In genomic region chr7:143380646-143381426, GRCh38 we compare ENCODE assay signal across 1 cellular context.
TF ChIP-seq lines count a peak whose summit lies in the region.

ZYX (plus strand) TSS chr7:143381345; CDS start chr7:143381572, 227 bp downstream.

TF ChIP-seq in HepG2, 621 proteins besides CTCF, POLR2A, EP300 and RAD21 (continued from another document and continues in another):
- peak; percentile 94 for TF ChIP-seq UBTF (CRISPR knock-in tag; IDR thresholded peaks at IDR 0.05)
- TF ChIP-seq KDM6A (CRISPR knock-in tag; IDR thresholded peaks at IDR 0.05; ENCODE audit: low read depth), result no peak
- TF ChIP-seq DRAP1 (CRISPR knock-in tag; IDR thresholded peaks at IDR 0.05), result no peak
- peak; percentile 58; the same call in 1 of the 2 replicates for TF ChIP-seq TFAP4 (IDR thresholded peaks at IDR 0.05; ENCODE audit: borderline replicate concordance, low read depth)
- TF ChIP-seq MYC (CRISPR knock-in tag; IDR thresholded peaks at IDR 0.05; ENCODE audit: borderline replicate concordance), result 0 out of 2 replicates have a peak, but pooled peaks have one; percentile 17
- no peak for TF ChIP-seq DNMT3B (CRISPR knock-in tag; conservative IDR thresholded peaks at IDR 0.05)
- no peak; the same call in 1 of the 2 replicates for TF ChIP-seq TCF7 (IDR thresholded peaks at IDR 0.05; ENCODE audit: low read depth)
- TF ChIP-seq ZNF280B (CRISPR knock-in tag; IDR thresholded peaks at IDR 0.05; ENCODE audit: borderline replicate concordance), result peak; percentile 61; the same call in 1 of the 2 replicates
- TF ChIP-seq MED8 (CRISPR knock-in tag; IDR thresholded peaks at IDR 0.05; ENCODE audit: insufficient replicate concordance), result no peak
- peak; percentile 33 for TF ChIP-seq PAXIP1 (CRISPR knock-in tag; conservative IDR thresholded peaks at IDR 0.05)
- peak; percentile 72; the same call in 1 of the 2 replicates for TF ChIP-seq ETV5 (CRISPR knock-in tag; IDR thresholded peaks at IDR 0.05; ENCODE audit: borderline replicate concordance)
- no peak for TF ChIP-seq PLSCR1 (CRISPR knock-in tag; IDR thresholded peaks at IDR 0.05; ENCODE audit: borderline replicate concordance)
- 0 out of 2 replicates have a peak, but pooled peaks have one; percentile 33 for TF ChIP-seq FLYWCH1 (CRISPR knock-in tag; IDR thresholded peaks at IDR 0.05)
- TF ChIP-seq MTERF4 (CRISPR knock-in tag; IDR thresholded peaks at IDR 0.05), result 0 out of 2 replicates have a peak, but pooled peaks have one; percentile 58
- TF ChIP-seq JUNB (CRISPR knock-in tag; IDR thresholded peaks at IDR 0.05; ENCODE audit: borderline replicate concordance), result peak; percentile 37; the same call in 1 of the 2 replicates
- peak; percentile 78 for TF ChIP-seq ZNF501 (CRISPR knock-in tag; IDR thresholded peaks at IDR 0.05)
- TF ChIP-seq SOX13 (IDR thresholded peaks at IDR 0.05), result no peak
- peak in 1 of 2 experiments; percentile 12; a peak in 1 of 4 replicates for TF ChIP-seq SOX13 (CRISPR knock-in tag; conservative IDR thresholded peaks at IDR 0.05 in 1 of 2, IDR thresholded peaks at IDR 0.05 in 1 of 2)
- TF ChIP-seq RFXAP (CRISPR knock-in tag; IDR thresholded peaks at IDR 0.05; ENCODE audit: borderline replicate concordance), result no peak
- peak; percentile 54; the same call in 1 of the 2 replicates for TF ChIP-seq ZNF451 (CRISPR knock-in tag; IDR thresholded peaks at IDR 0.05)
- peak; percentile 61; the same call in 1 of the 2 replicates for TF ChIP-seq ZNF350 (CRISPR knock-in tag; IDR thresholded peaks at IDR 0.05; ENCODE audit: borderline replicate concordance, low read depth)
- peak; percentile 4; the same call in 1 of the 3 replicates for TF ChIP-seq MXI1 (IDR thresholded peaks at IDR 0.05; ENCODE audit: borderline replicate concordance, low read depth, low read length)
- TF ChIP-seq SNAPC2 (CRISPR knock-in tag; IDR thresholded peaks at IDR 0.05), result 0 out of 2 replicates have a peak, but pooled peaks have one; percentile 25
- TF ChIP-seq MXD1 (CRISPR knock-in tag; IDR thresholded peaks at IDR 0.05), result peak; percentile 30; the same call in 1 of the 2 replicates
- TF ChIP-seq MEIS2 (CRISPR knock-in tag; IDR thresholded peaks at IDR 0.05), result peak; percentile 53; the same call in 1 of the 2 replicates
- no peak for TF ChIP-seq ZNF713 (CRISPR knock-in tag; IDR thresholded peaks at IDR 0.05)
- peak; percentile 68 for TF ChIP-seq ZFY (CRISPR knock-in tag; IDR thresholded peaks at IDR 0.05)
- TF ChIP-seq ELF3 (CRISPR knock-in tag; IDR thresholded peaks at IDR 0.05), result peak; percentile 32; the same call in 1 of the 2 replicates
- peak; percentile 62; the same call in 1 of the 2 replicates for TF ChIP-seq HIVEP1 (CRISPR knock-in tag; IDR thresholded peaks at IDR 0.05)
- TF ChIP-seq XRCC5 (optimal IDR thresholded peaks at IDR 0.05; ENCODE audit: low read length), result peak; percentile 13
- 0 out of 2 replicates have a peak, but pooled peaks have one; percentile 42 for TF ChIP-seq TARDBP (CRISPR knock-in tag; IDR thresholded peaks at IDR 0.05)
- TF ChIP-seq POGK (CRISPR knock-in tag; conservative IDR thresholded peaks at IDR 0.05), result peak; percentile 66
- 0 out of 2 replicates have a peak, but pooled peaks have one; percentile 3 for TF ChIP-seq RXRB (CRISPR knock-in tag; IDR thresholded peaks at IDR 0.05; ENCODE audit: borderline replicate concordance)
- peak; percentile 76; the same call in 1 of the 2 replicates for TF ChIP-seq CSRNP1 (CRISPR knock-in tag; IDR thresholded peaks at IDR 0.05)
- peak; percentile 76; the same call in 1 of the 2 replicates for TF ChIP-seq ZFP91 (CRISPR knock-in tag; IDR thresholded peaks at IDR 0.05; ENCODE audit: borderline replicate concordance)
- peak; percentile 69 for TF ChIP-seq POLR2G (IDR thresholded peaks at IDR 0.05; ENCODE audit: low read depth, low read length)
- TF ChIP-seq ZBTB2 (CRISPR knock-in tag; IDR thresholded peaks at IDR 0.05; ENCODE audit: low read depth), result peak; percentile 57; the same call in 1 of the 2 replicates
- TF ChIP-seq MIER2 (CRISPR knock-in tag; IDR thresholded peaks at IDR 0.05), result no peak
- TF ChIP-seq IRF9 (CRISPR knock-in tag; IDR thresholded peaks at IDR 0.05; ENCODE audit: borderline replicate concordance), result no peak
